In the genomic region with DNA sequence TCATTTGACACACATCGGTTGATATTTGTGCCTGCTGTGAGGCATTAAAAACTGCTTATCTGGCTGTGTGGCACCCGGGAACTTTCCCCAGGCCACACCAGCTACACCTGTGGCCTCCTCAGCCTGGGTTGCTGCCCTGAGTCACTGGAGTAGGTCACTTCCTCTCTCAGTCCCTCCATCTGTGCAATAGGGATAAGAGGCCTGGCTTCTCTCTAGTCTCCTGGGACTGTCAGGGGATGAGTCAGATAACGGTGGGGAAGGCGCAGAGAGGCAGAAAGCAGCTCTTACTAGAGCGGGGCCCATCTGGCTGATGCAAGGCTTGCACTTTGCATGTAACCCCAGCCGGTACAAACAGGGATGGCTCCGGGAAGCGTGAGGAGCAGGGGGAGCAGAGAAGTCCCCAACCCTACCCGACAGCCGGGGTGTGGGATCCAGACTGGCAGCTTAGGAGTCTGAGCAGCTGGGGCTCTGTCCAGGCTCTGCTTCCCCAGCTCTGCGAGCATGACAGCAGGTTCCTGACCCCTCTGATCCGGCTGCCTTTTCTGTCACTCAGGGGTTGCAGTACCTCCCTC, we compare ENCODE assay signal across 8 cellular contexts. TPM values are rescaled to one million over a fixed set of nuclear protein-coding genes. Genes with fewer than 3 reads are reported as not detected.
DNase-seq lines count a peak whose midpoint lies in the region; ATAC-seq, FAIRE-seq and TF ChIP-seq lines count a peak whose summit lies in the region.

No MANE protein-coding gene starts in this region.

- H3K4me1 ChIP-seq in A673 (ENCODE audit: insufficient read depth, low read length, poor library complexity, severe bottlenecking) (peaks cover 52% of the 10 kb centered on the region), kidney (ENCODE audit: control insufficient read depth in 1 of 2, insufficient read depth in 1 of 2, low read depth in 1 of 2, low read length in 2 of 2) (peaks cover 32 to 37% of the 10 kb centered on the region in 2 donors)

- no peak for FAIRE-seq in kidney (lab: Jason Lieb, UNC)

- no peaks in the 10 kb centered on the region for H3K9me3 ChIP-seq in A673 (ENCODE audit: low read depth, low read length, poor library complexity, severe bottlenecking)
- no peaks in the 10 kb centered on the region for H3K9me3 ChIP-seq in kidney (ENCODE audit: control insufficient read depth in 1 of 2, low read length in 2 of 2)

- peak overlapping the region; percentile 69 for H3K4me3 Mint-ChIP-seq in T-helper 2 cell treated with Interferon-gamma antibody and Interleukin-4, amounts not matched to agents 5 μg/mL and 100 μg/mL, for 36 hours

- intact Hi-C loops in A673 (cut with micrococcal nuclease; ENCODE audit: unreplicated experiment) (loop anchor here (5.0 to 10.0 kb wide), 2 partner anchors 48 to 96 kb away; a partner anchor contains a TSS), kidney (cut with DNase I) (no loop called here)

- peak; percentile 99 for DNase-seq in A673 (ENCODE audit: low spot score)
- DNase-seq in NCI-H146 (lab: John Stamatoyannopoulos, UW) = peak; percentile 54
- DNase-seq in T-helper 2 cell treated with Interferon-gamma antibody and Interleukin-4, amounts not matched to agents 5 μg/mL and 100 μg/mL, for 36 hours (ENCODE audit: low spot score) = peak; percentile 77
- peak; percentile 97 for DNase-seq in brain pericyte (ENCODE audit: low read depth, low spot score)
- peak; percentile 93 for DNase-seq in kidney
- DNase-seq in stimulated activated CD4-positive, alpha-beta T cell treated with anti-CD3 and anti-CD28 coated beads, Interleukin-1b, Interleukin-23, amount 100 ng/mL, for 48 hours = peak; percentile 91

- BruUV-seq in A673 (replicated peaks; lab: Mats Ljungman, UMichigan) = no TSS peak

- CTCF ChIA-PET in A673 (lab: Charles Lee) = interaction anchor here (1.5 kb wide), 1 partner anchor 272 kb away, joined by 3 read pairs; no protein-coding TSS in a partner anchor

- peaks cover 66% of the 10 kb centered on the region for H3K4me1 Mint-ChIP-seq in T-helper 2 cell treated with Interferon-gamma antibody and Interleukin-4, amounts not matched to agents 5 μg/mL and 100 μg/mL, for 36 hours (ENCODE audit: low read depth)

- H3K4me3 ChIP-seq in A673 (ENCODE audit: low read depth, low read length, poor library complexity, severe bottlenecking) (no peak overlapping the region), kidney (ENCODE audit: low read length in 2 of 2) (no peak overlapping the region)

- H3K27ac ChIP-seq in A673 (ENCODE audit: low read depth, low read length, poor library complexity, severe bottlenecking) (peak overlapping the region; percentile 96), kidney (ENCODE audit: low read depth in 2 of 2, low read length in 2 of 2) (peak overlapping the region; percentile 92)

- peak overlapping the region; percentile 92 for H3K27ac Mint-ChIP-seq in T-helper 2 cell treated with Interferon-gamma antibody and Interleukin-4, amounts not matched to agents 5 μg/mL and 100 μg/mL, for 36 hours

- no peaks in the 10 kb centered on the region for H3K36me3 ChIP-seq in A673 (ENCODE audit: insufficient read depth, low read length, poor library complexity, severe bottlenecking)
- no peaks in the 10 kb centered on the region for H3K36me3 ChIP-seq in kidney (ENCODE audit: control insufficient read depth in 1 of 2, insufficient read depth in 2 of 2, low read length in 2 of 2)

- H3K9ac ChIP-seq in kidney (ENCODE audit: low read length in 2 of 2) = no peak overlapping the region

- no peaks in the 10 kb centered on the region for H3K27me3 ChIP-seq in A673 (replicated peaks; ENCODE audit: insufficient read depth, low read depth, low read length, poor library complexity)

- POLR2A ChIA-PET in A673 (lab: Charles Lee; ENCODE audit: low non-redundant PET) = interaction anchor here (0.5 to 1.7 kb wide), 7 partner anchors 23 to 510 kb away, joined by 3 to 9 read pairs (median 4); no protein-coding TSS in a partner anchor

- TF ChIP-seq CTCF in A673 (conservative IDR thresholded peaks at IDR 0.05; ENCODE audit: low read depth, low read length) (no peak), kidney (IDR thresholded peaks at IDR 0.05; ENCODE audit: borderline replicate concordance, extremely low read depth, insufficient read depth) (no peak)

- peaks cover 4% of the 10 kb centered on the region for H3K36me3 Mint-ChIP-seq in T-helper 2 cell treated with Interferon-gamma antibody and Interleukin-4, amounts not matched to agents 5 μg/mL and 100 μg/mL, for 36 hours (ENCODE audit: low read depth)

- ATAC-seq in GM18508 (IDR thresholded peaks at IDR 0.05; ENCODE audit: insufficient read depth, unreplicated experiment) = peak; percentile 60
- peak; percentile 56 for ATAC-seq in HG02884 (IDR thresholded peaks at IDR 0.05; ENCODE audit: unreplicated experiment)

- H3K27me3 Mint-ChIP-seq in T-helper 2 cell treated with Interferon-gamma antibody and Interleukin-4, amounts not matched to agents 5 μg/mL and 100 μg/mL, for 36 hours (ENCODE audit: low read depth) = no peaks in the 10 kb centered on the region

- no peaks in the 10 kb centered on the region for H3K9me3 Mint-ChIP-seq in T-helper 2 cell treated with Interferon-gamma antibody and Interleukin-4, amounts not matched to agents 5 μg/mL and 100 μg/mL, for 36 hours

RNA-seq across cellular contexts. Expression of a gene that starts 34.0 kb away (rescaled TPM):
- total RNA-seq in A673 (2021) (29.5 and 31.2 TPM in 2 replicates), kidney (37.7 TPM)
- 32.0 TPM for polyA plus RNA-seq in kidney (ENCODE audit: insufficient read depth, low read depth, low replicate concordance)

RNA-seq across cellular contexts. Expression of a gene that starts 47.0 kb away (rescaled TPM):
- total RNA-seq in A673 (2021) = 20.7 and 39.6 TPM in 2 replicates
- total RNA-seq in kidney = 292 TPM
- polyA plus RNA-seq in kidney (ENCODE audit: insufficient read depth, low read depth, low replicate concordance) = 96.9 TPM
